1 cellular context compared by ENCODE assay signal in the genomic region with DNA sequence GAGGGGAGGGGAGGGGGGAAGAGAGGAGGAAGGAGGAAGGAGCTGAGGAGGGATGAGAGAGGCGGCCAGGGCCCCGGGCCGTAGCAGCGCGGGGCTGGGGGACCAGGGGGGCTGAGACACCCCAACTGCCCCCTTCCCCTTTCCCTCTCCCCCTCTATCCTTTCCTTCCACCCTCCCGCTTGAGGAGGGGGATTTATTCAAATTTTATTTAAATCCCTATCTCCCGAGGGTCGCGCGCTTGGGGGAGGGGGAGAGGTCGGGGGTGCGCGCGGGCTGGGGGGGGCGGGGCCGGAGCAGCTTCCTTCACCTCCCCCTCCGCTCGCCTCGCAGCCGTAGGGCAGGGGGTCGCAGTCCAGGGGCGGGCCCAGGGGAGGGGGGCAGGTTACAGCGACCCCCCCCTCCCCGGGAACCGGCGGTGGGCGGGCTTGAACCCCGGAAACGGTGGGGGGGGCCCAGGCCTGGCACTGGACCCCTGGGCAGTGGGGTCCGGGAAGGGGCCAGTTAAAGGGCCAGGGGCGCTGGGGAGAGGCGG.
TF ChIP-seq lines count a peak whose summit lies in the region.

A gene with protein sequence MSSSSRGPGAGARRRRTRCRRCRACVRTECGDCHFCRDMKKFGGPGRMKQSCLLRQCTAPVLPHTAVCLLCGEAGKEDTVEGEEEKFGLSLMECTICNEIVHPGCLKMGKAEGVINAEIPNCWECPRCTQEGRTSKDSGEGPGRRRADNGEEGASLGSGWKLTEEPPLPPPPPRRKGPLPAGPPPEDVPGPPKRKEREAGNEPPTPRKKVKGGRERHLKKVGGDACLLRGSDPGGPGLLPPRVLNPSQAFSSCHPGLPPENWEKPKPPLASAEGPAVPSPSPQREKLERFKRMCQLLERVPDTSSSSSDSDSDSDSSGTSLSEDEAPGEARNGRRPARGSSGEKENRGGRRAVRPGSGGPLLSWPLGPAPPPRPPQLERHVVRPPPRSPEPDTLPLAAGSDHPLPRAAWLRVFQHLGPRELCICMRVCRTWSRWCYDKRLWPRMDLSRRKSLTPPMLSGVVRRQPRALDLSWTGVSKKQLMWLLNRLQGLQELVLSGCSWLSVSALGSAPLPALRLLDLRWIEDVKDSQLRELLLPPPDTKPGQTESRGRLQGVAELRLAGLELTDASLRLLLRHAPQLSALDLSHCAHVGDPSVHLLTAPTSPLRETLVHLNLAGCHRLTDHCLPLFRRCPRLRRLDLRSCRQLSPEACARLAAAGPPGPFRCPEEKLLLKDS (plus strand): TSS at position 19 of the 532 bp plus-strand sequence. CDS start 2,183 bp downstream, outside the sequence.

TF ChIP-seq in SK-N-SH treated with all-trans-retinoic acid at 6 μM for 48 hours, 23 proteins besides CTCF, POLR2A, EP300 and RAD21 (continued from another document):
- TF ChIP-seq, protein P1, sequence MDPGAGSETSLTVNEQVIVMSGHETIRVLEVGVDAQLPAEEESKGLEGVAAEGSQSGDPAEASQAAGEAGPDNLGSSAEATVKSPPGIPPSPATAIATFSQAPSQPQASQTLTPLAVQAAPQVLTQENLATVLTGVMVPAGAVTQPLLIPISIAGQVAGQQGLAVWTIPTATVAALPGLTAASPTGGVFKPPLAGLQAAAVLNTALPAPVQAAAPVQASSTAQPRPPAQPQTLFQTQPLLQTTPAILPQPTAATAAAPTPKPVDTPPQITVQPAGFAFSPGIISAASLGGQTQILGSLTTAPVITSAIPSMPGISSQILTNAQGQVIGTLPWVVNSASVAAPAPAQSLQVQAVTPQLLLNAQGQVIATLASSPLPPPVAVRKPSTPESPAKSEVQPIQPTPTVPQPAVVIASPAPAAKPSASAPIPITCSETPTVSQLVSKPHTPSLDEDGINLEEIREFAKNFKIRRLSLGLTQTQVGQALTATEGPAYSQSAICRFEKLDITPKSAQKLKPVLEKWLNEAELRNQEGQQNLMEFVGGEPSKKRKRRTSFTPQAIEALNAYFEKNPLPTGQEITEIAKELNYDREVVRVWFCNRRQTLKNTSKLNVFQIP (CRISPR knock-in tag; IDR thresholded peaks at IDR 0.05; ENCODE audit: borderline replicate concordance, low read depth): no peak
- TF ChIP-seq OSR1 (CRISPR knock-in tag; IDR thresholded peaks at IDR 0.05): no peak
- TF ChIP-seq, protein P2, sequence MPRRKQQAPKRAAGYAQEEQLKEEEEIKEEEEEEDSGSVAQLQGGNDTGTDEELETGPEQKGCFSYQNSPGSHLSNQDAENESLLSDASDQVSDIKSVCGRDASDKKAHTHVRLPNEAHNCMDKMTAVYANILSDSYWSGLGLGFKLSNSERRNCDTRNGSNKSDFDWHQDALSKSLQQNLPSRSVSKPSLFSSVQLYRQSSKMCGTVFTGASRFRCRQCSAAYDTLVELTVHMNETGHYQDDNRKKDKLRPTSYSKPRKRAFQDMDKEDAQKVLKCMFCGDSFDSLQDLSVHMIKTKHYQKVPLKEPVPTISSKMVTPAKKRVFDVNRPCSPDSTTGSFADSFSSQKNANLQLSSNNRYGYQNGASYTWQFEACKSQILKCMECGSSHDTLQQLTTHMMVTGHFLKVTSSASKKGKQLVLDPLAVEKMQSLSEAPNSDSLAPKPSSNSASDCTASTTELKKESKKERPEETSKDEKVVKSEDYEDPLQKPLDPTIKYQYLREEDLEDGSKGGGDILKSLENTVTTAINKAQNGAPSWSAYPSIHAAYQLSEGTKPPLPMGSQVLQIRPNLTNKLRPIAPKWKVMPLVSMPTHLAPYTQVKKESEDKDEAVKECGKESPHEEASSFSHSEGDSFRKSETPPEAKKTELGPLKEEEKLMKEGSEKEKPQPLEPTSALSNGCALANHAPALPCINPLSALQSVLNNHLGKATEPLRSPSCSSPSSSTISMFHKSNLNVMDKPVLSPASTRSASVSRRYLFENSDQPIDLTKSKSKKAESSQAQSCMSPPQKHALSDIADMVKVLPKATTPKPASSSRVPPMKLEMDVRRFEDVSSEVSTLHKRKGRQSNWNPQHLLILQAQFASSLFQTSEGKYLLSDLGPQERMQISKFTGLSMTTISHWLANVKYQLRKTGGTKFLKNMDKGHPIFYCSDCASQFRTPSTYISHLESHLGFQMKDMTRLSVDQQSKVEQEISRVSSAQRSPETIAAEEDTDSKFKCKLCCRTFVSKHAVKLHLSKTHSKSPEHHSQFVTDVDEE (CRISPR knock-in tag; IDR thresholded peaks at IDR 0.05): no peak
- TF ChIP-seq ESRRG (CRISPR knock-in tag; IDR thresholded peaks at IDR 0.05): no peak
- no peak for TF ChIP-seq ISL1 (CRISPR knock-in tag; IDR thresholded peaks at IDR 0.05)
- TF ChIP-seq TOX (CRISPR knock-in tag; IDR thresholded peaks at IDR 0.05; ENCODE audit: borderline replicate concordance): no peak
- TF ChIP-seq, protein P3, sequence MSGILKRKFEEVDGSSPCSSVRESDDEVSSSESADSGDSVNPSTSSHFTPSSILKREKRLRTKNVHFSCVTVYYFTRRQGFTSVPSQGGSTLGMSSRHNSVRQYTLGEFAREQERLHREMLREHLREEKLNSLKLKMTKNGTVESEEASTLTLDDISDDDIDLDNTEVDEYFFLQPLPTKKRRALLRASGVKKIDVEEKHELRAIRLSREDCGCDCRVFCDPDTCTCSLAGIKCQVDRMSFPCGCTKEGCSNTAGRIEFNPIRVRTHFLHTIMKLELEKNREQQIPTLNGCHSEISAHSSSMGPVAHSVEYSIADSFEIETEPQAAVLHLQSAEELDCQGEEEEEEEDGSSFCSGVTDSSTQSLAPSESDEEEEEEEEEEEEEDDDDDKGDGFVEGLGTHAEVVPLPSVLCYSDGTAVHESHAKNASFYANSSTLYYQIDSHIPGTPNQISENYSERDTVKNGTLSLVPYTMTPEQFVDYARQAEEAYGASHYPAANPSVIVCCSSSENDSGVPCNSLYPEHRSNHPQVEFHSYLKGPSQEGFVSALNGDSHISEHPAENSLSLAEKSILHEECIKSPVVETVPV (CRISPR knock-in tag; IDR thresholded peaks at IDR 0.05): no peak
